In genomic region chr15:68228143-68228970, GRCh38 we compare ENCODE assay signal across 1 cellular context.
TF ChIP-seq lines count a peak whose summit lies in the region.

No MANE protein-coding gene starts in this region.

TF ChIP-seq in HCT116, 20 proteins besides CTCF, POLR2A, EP300 and RAD21:
- no peak for TF ChIP-seq ATF3 (IDR thresholded peaks at IDR 0.05)
- no peak for TF ChIP-seq JUND (IDR thresholded peaks at IDR 0.05)
- TF ChIP-seq EZH2 (IDR thresholded peaks at IDR 0.05): no peak
- TF ChIP-seq YY1 (IDR thresholded peaks at IDR 0.05; ENCODE audit: extremely low read depth, insufficient replicate concordance, low read depth, low read length): no peak
- TF ChIP-seq ZBTB33 (IDR thresholded peaks at IDR 0.05; ENCODE audit: extremely low read depth, insufficient replicate concordance, low read length): no peak
